Comparison of ENCODE assay signal across 20 cellular contexts in genomic region chr20:7123457-7123856, GRCh38.
"Had no signal": no experiment of that assay in that cellular context is flagged by ENCODE, and none has a peak within 500 bp of the region (broad histone marks: within the 10 kb centered on the region; RNA-seq: fewer than 3 reads in every experiment).

No MANE protein-coding gene starts in this region.

- H3K36me3 ChIP-seq: esophagus muscularis mucosa, spleen, uterus, WERI-Rb-1 had no signal

- ATAC-seq: activated CD8-positive, alpha-beta memory T cell treated with anti-CD3 and anti-CD28 coated beads, Interleukin-2, amount 10 ng/mL, durations not matched to agents 7 days and 5 days; activated CD8-positive, alpha-beta T cell treated with anti-CD3 and anti-CD28 coated beads for 36 hours; left colon; naive thymus-derived CD8-positive, alpha-beta T cell had no signal

- H3K27ac ChIP-seq: esophagus muscularis mucosa, spleen, testis, uterus, WERI-Rb-1 had no signal

- H3K4me3 ChIP-seq: esophagus muscularis mucosa, lung, spleen, testis, uterus had no signal

- H3K4me1 ChIP-seq: spleen, testis, uterus had no signal

- DNase-seq: activated CD4-positive, alpha-beta T cell treated with anti-CD3 and anti-CD28 coated beads, Interleukin-2, amount 10 ng/mL, durations not matched to agents 7 days and 5 days; activated CD4-positive, CD25-positive, alpha-beta regulatory T cell treated with anti-CD3 and anti-CD28 coated beads, Interleukin-2, amount 50 U/mL, for 72 hours; activated CD8-positive, alpha-beta memory T cell treated with anti-CD3 and anti-CD28 coated beads, Interleukin-2, amount 10 ng/mL, durations not matched to agents 7 days and 5 days; activated CD8-positive, alpha-beta T cell treated with anti-CD3 and anti-CD28 coated beads for 36 hours; activated gamma-delta T cell treated with Interleukin-2 at 50 U/mL for 16 hours; activated T-cell treated with anti-CD3 and anti-CD28 coated beads for 4 hours; anterior cingulate cortex; central memory CD4-positive, alpha-beta T cell; islet precursor cell; left colon; naive thymus-derived CD8-positive, alpha-beta T cell; spleen; stimulated activated CD4-positive, alpha-beta T cell treated with anti-CD3 and anti-CD28 coated beads, Interleukin-4, amount 100 ng/mL, for 1 hour; stimulated activated naive CD4-positive, alpha-beta T cell; testis; trophoblast cell; uterus; WERI-Rb-1 had no signal

- H3K9me3 ChIP-seq: esophagus muscularis mucosa, spleen, testis, uterus had no signal

- H3K27me3 ChIP-seq: esophagus muscularis mucosa, spleen, testis, uterus had no signal
